33 cellular contexts compared by ENCODE assay signal in the genomic region with DNA sequence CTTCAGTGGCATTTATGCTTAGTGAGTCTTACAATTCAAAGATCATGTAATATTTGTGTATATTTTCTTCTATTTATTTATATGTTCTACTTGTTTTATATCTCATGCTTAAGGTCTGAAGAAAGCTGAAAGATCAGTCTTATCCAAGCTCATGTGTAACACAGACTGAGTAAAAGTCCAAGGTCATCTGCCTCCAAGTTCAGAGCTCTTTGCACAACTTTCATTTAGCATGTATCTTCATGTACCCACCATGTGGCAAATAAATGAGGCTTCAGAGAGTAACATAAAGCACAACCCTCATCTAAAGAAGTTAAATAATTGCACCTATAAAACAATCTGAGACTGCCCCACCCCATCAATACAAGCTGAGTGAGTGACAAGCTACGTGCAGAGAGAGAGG.
"Had no signal": no experiment of that assay in that cellular context is flagged by ENCODE, and none has a peak within 500 bp of the region (broad histone marks: within the 10 kb centered on the region; RNA-seq: fewer than 3 reads in every experiment).

No MANE protein-coding gene starts in this region.

- DNase-seq: activated B cell treated with CpG ODN at 0.5 μM for 24 hours; activated CD4-positive, alpha-beta T cell treated with anti-CD3 and anti-CD28 coated beads for 36 hours; activated CD4-positive, alpha-beta T cell treated with anti-CD3 and anti-CD28 coated beads, Interleukin-2, amount 10 ng/mL, durations not matched to agents 7 days and 5 days; activated CD4-positive, alpha-beta T cell treated with anti-CD3 and anti-CD28 coated beads, Interleukin-2, amount 50 U/mL, for 4 hours; activated CD4-positive, CD25-positive, alpha-beta regulatory T cell treated with anti-CD3 and anti-CD28 coated beads, Interleukin-2, amount 50 U/mL, for 72 hours; activated CD8-positive, alpha-beta memory T cell treated with anti-CD3 and anti-CD28 coated beads for 24 hours; activated CD8-positive, alpha-beta T cell treated with anti-CD3 and anti-CD28 coated beads for 36 hours; activated effector memory CD4-positive, alpha-beta T cell treated with anti-CD3 and anti-CD28 coated beads, Interleukin-2, amount 50 U/mL, for 16 hours; activated naive CD4-positive, alpha-beta T cell treated with anti-CD3 and anti-CD28 coated beads for 36 hours; activated naive CD8-positive, alpha-beta T cell treated with anti-CD3 and anti-CD28 coated beads for 36 hours; activated naive CD8-positive, alpha-beta T cell treated with anti-CD3 and anti-CD28 coated beads, Interleukin-2, amount 50 U/mL, for 24 hours; activated T-cell treated with anti-CD3 and anti-CD28 coated beads, Interleukin-2, amount 50 U/mL, for 4 hours; adrenal gland; amygdala; aorta; body of pancreas; caudate nucleus; cortex of kidney; dermis blood vessel endothelial cell; effector CD8-positive, alpha-beta T cell; esophagus squamous epithelium; foreskin melanocyte; heart right ventricle; hippocampal formation; T-helper 1 cell; T-helper 17 cell had no signal

- ATAC-seq: activated CD4-positive, alpha-beta T cell treated with anti-CD3 and anti-CD28 coated beads for 36 hours; activated CD8-positive, alpha-beta T cell treated with anti-CD3 and anti-CD28 coated beads for 36 hours; activated naive CD8-positive, alpha-beta T cell treated with anti-CD3 and anti-CD28 coated beads, Interleukin-2, amount 50 U/mL, for 24 hours; activated T-cell treated with anti-CD3 and anti-CD28 coated beads, Interleukin-2, amount 50 U/mL, for 4 hours; body of pancreas; gastroesophageal sphincter; heart right ventricle; T-helper 17 cell had no signal

- H3K4me3 ChIP-seq: adrenal gland, body of pancreas, esophagus squamous epithelium, gastroesophageal sphincter, heart right ventricle had no signal

- H3K27ac ChIP-seq: adrenal gland, body of pancreas, epithelial cell of prostate, esophagus squamous epithelium, gastroesophageal sphincter, heart right ventricle had no signal

- H3K4me3 Mint-ChIP-seq: activated B cell treated with CpG ODN at 0.5 μM for 24 hours; activated CD4-positive, alpha-beta T cell treated with anti-CD3 and anti-CD28 coated beads for 36 hours; activated CD4-positive, alpha-beta T cell treated with anti-CD3 and anti-CD28 coated beads, Interleukin-2, amount 10 ng/mL, durations not matched to agents 7 days and 5 days; activated CD8-positive, alpha-beta T cell treated with anti-CD3 and anti-CD28 coated beads for 36 hours; activated naive CD4-positive, alpha-beta T cell treated with anti-CD3 and anti-CD28 coated beads for 36 hours; activated naive CD4-positive, alpha-beta T cell treated with anti-CD3 and anti-CD28 coated beads, Interleukin-2, amount 50 U/mL, for 24 hours; activated naive CD8-positive, alpha-beta T cell treated with anti-CD3 and anti-CD28 coated beads for 36 hours; activated naive CD8-positive, alpha-beta T cell treated with anti-CD3 and anti-CD28 coated beads, Interleukin-2, amount 50 U/mL, for 24 hours; activated T-cell treated with anti-CD3 and anti-CD28 coated beads, Interleukin-2, amount 50 U/mL, for 4 hours; T-helper 17 cell had no signal

- H3K27ac Mint-ChIP-seq: activated B cell treated with CpG ODN at 0.5 μM for 24 hours; activated CD4-positive, alpha-beta T cell treated with anti-CD3 and anti-CD28 coated beads for 36 hours; activated CD4-positive, alpha-beta T cell treated with anti-CD3 and anti-CD28 coated beads, Interleukin-2, amount 10 ng/mL, durations not matched to agents 7 days and 5 days; activated CD8-positive, alpha-beta T cell treated with anti-CD3 and anti-CD28 coated beads for 36 hours; activated naive CD4-positive, alpha-beta T cell treated with anti-CD3 and anti-CD28 coated beads for 36 hours; activated naive CD4-positive, alpha-beta T cell treated with anti-CD3 and anti-CD28 coated beads, Interleukin-2, amount 50 U/mL, for 24 hours; activated naive CD8-positive, alpha-beta T cell treated with anti-CD3 and anti-CD28 coated beads for 36 hours; activated naive CD8-positive, alpha-beta T cell treated with anti-CD3 and anti-CD28 coated beads, Interleukin-2, amount 50 U/mL, for 24 hours; activated T-helper 2 cell treated with anti-CD3 and anti-CD28 coated beads, Interferon-gamma antibody, Interleukin-2, Interleukin-4, amounts not matched to agents 10 μg/mL and 5 μg/mL and 100 μg/mL, durations not matched to agents 14 hours and 24 hours and 36 hours had no signal

- H3K27me3 ChIP-seq: adrenal gland, body of pancreas, esophagus squamous epithelium, gastroesophageal sphincter, heart right ventricle had no signal

- H3K4me1 ChIP-seq: adrenal gland, esophagus squamous epithelium, gastroesophageal sphincter, heart right ventricle had no signal

- H3K27me3 Mint-ChIP-seq: activated B cell treated with CpG ODN at 0.5 μM for 24 hours; activated CD4-positive, alpha-beta T cell treated with anti-CD3 and anti-CD28 coated beads for 36 hours; activated CD4-positive, alpha-beta T cell treated with anti-CD3 and anti-CD28 coated beads, Interleukin-2, amount 10 ng/mL, durations not matched to agents 7 days and 5 days; activated CD8-positive, alpha-beta T cell treated with anti-CD3 and anti-CD28 coated beads for 36 hours; activated naive CD4-positive, alpha-beta T cell treated with anti-CD3 and anti-CD28 coated beads, Interleukin-2, amount 50 U/mL, for 24 hours; activated naive CD8-positive, alpha-beta T cell treated with anti-CD3 and anti-CD28 coated beads for 36 hours; activated naive CD8-positive, alpha-beta T cell treated with anti-CD3 and anti-CD28 coated beads, Interleukin-2, amount 50 U/mL, for 24 hours; T-helper 17 cell had no signal

- H3K36me3 ChIP-seq: adrenal gland, esophagus squamous epithelium had no signal

- FAIRE-seq: colon, endometrium, endothelial cell of umbilical vein had no signal

- H3K9me3 ChIP-seq: adrenal gland, body of pancreas, esophagus squamous epithelium, gastroesophageal sphincter, heart right ventricle had no signal

- H3K4me1 Mint-ChIP-seq: activated B cell treated with CpG ODN at 0.5 μM for 24 hours had no signal

- H3K9me3 Mint-ChIP-seq: activated B cell treated with CpG ODN at 0.5 μM for 24 hours; activated CD4-positive, alpha-beta T cell treated with anti-CD3 and anti-CD28 coated beads, Interleukin-2, amount 10 ng/mL, durations not matched to agents 7 days and 5 days; activated CD8-positive, alpha-beta T cell treated with anti-CD3 and anti-CD28 coated beads for 36 hours; activated naive CD4-positive, alpha-beta T cell treated with anti-CD3 and anti-CD28 coated beads for 36 hours; activated naive CD4-positive, alpha-beta T cell treated with anti-CD3 and anti-CD28 coated beads, Interleukin-2, amount 50 U/mL, for 24 hours; activated naive CD8-positive, alpha-beta T cell treated with anti-CD3 and anti-CD28 coated beads for 36 hours; activated naive CD8-positive, alpha-beta T cell treated with anti-CD3 and anti-CD28 coated beads, Interleukin-2, amount 50 U/mL, for 24 hours; activated T-cell treated with anti-CD3 and anti-CD28 coated beads, Interleukin-2, amount 50 U/mL, for 4 hours; activated T-helper 2 cell treated with anti-CD3 and anti-CD28 coated beads, Interferon-gamma antibody, Interleukin-2, Interleukin-4, amounts not matched to agents 10 μg/mL and 5 μg/mL and 100 μg/mL, durations not matched to agents 14 hours and 24 hours and 36 hours had no signal
